1 cellular context compared by ENCODE assay signal in genomic region chr4:108906006-108906405, GRCh38.
TF ChIP-seq lines count a peak whose summit lies in the region.

No MANE protein-coding gene starts in this region.

TF ChIP-seq in WTC11, 78 proteins besides CTCF, POLR2A, EP300 and RAD21 (continued from another document):
- no peak for TF ChIP-seq STAT6 (CRISPR knock-in tag; conservative IDR thresholded peaks at IDR 0.05; ENCODE audit: low read depth)
- no peak for TF ChIP-seq FOXK1 (CRISPR knock-in tag; IDR thresholded peaks at IDR 0.05)
- TF ChIP-seq MLX (CRISPR knock-in tag; IDR thresholded peaks at IDR 0.05) = no peak
- TF ChIP-seq ZNF263 (CRISPR knock-in tag; IDR thresholded peaks at IDR 0.05; ENCODE audit: low read depth) = no peak
- no peak for TF ChIP-seq NFATC4 (CRISPR knock-in tag; IDR thresholded peaks at IDR 0.05)
- TF ChIP-seq USF2 (CRISPR knock-in tag; IDR thresholded peaks at IDR 0.05) = no peak
- no peak for TF ChIP-seq PRDM15 (CRISPR knock-in tag; IDR thresholded peaks at IDR 0.05)
- TF ChIP-seq FOXJ3 (CRISPR knock-in tag; IDR thresholded peaks at IDR 0.05; ENCODE audit: borderline replicate concordance) = no peak
